ENCODE assay signal across 9 cellular contexts in genomic region chr4:6658635-6659075, GRCh38. TPM values are rescaled to one million over a fixed set of nuclear protein-coding genes. Genes with fewer than 3 reads are reported as not detected.
DNase-seq lines count a peak whose midpoint lies in the region; ATAC-seq and TF ChIP-seq lines count a peak whose summit lies in the region.
"Had no signal": no experiment of that assay in that cellular context is flagged by ENCODE, and none has a peak within 500 bp of the region (broad histone marks: within the 10 kb centered on the region; RNA-seq: fewer than 3 reads in every experiment).

No MANE protein-coding gene starts in this region.

- CTCF ChIA-PET in CD8-positive, alpha-beta T cell (lab: Charles Lee) = interaction anchor here (0.6 to 2.1 kb wide), 7 partner anchors 12 to 215 kb away, joined by 3 to 6 read pairs (median 4); partner anchors contain the start of genes BLOC1S4 and MRFAP1
- CTCF ChIA-PET in activated CD4-positive, alpha-beta memory T cell treated with anti-CD3 and anti-CD28 coated beads, Interleukin-2, amount 10 ng/mL, durations not matched to agents 7 days and 5 days (lab: Charles Lee) = interaction anchor here (1.3 to 2.0 kb wide), 2 partner anchors 16 to 17 kb away, joined by 8 to 9 read pairs; no protein-coding TSS in a partner anchor
- CTCF ChIA-PET in naive thymus-derived CD4-positive, alpha-beta T cell (lab: Charles Lee) = interaction anchor here (0.6 to 1.1 kb wide), 2 partner anchors 17 to 335 kb away, joined by 3 to 4 read pairs; no protein-coding TSS in a partner anchor

- ATAC-seq in CD8-positive, alpha-beta T cell = peak; percentile 91
- peak; percentile 96 for ATAC-seq in naive thymus-derived CD4-positive, alpha-beta T cell
- no peak for ATAC-seq in GM18867 (IDR thresholded peaks at IDR 0.05; ENCODE audit: unreplicated experiment)
- no peak for ATAC-seq in HG03159 (IDR thresholded peaks at IDR 0.05; ENCODE audit: unreplicated experiment)

- no peaks in the 10 kb centered on the region for H3K9me3 Mint-ChIP-seq in CD8-positive, alpha-beta T cell
- H3K9me3 Mint-ChIP-seq in activated CD4-positive, alpha-beta memory T cell treated with anti-CD3 and anti-CD28 coated beads, Interleukin-2, amount 10 ng/mL, durations not matched to agents 7 days and 5 days = peaks cover 2% of the 10 kb centered on the region
- H3K9me3 Mint-ChIP-seq in endothelial cell (ENCODE audit: unreplicated experiment) = no peaks in the 10 kb centered on the region
- peaks cover 0 to 6% (median 0%) of the 10 kb centered on the region in 11 donors for H3K9me3 Mint-ChIP-seq in naive thymus-derived CD4-positive, alpha-beta T cell

- no peak overlapping the region for H3K27ac Mint-ChIP-seq in CD8-positive, alpha-beta T cell
- no peak overlapping the region for H3K27ac Mint-ChIP-seq in activated CD4-positive, alpha-beta memory T cell treated with anti-CD3 and anti-CD28 coated beads, Interleukin-2, amount 10 ng/mL, durations not matched to agents 7 days and 5 days
- H3K27ac Mint-ChIP-seq in endothelial cell (ENCODE audit: unreplicated experiment) = no peak overlapping the region
- H3K27ac Mint-ChIP-seq in naive thymus-derived CD4-positive, alpha-beta T cell = peak overlapping the region in 6 of 9 donors; percentile 11 to 76 (median 44)
- H3K27ac Mint-ChIP-seq: brain had no signal

- H3K4me1 Mint-ChIP-seq in CD8-positive, alpha-beta T cell (ENCODE audit: low read depth) = peaks cover 11% of the 10 kb centered on the region
- H3K4me1 Mint-ChIP-seq in activated CD4-positive, alpha-beta memory T cell treated with anti-CD3 and anti-CD28 coated beads, Interleukin-2, amount 10 ng/mL, durations not matched to agents 7 days and 5 days = peaks cover 8% of the 10 kb centered on the region
- H3K4me1 Mint-ChIP-seq in endothelial cell (ENCODE audit: unreplicated experiment) = no peaks in the 10 kb centered on the region
- peaks cover 0 to 15% (median 10%) of the 10 kb centered on the region in 7 donors for H3K4me1 Mint-ChIP-seq in naive thymus-derived CD4-positive, alpha-beta T cell
- H3K4me1 Mint-ChIP-seq: brain had no signal

- no peaks in the 10 kb centered on the region for H3K9me3 ChIP-seq in CD8-positive, alpha-beta T cell (ENCODE audit: low read length)
- no peaks in the 10 kb centered on the region for H3K9me3 ChIP-seq in naive thymus-derived CD4-positive, alpha-beta T cell (ENCODE audit: control insufficient read depth in 2 of 3, low read length in 3 of 3)
- H3K9me3 ChIP-seq in thymus (ENCODE audit: control insufficient read depth) = peaks cover 1% of the 10 kb centered on the region

- intact Hi-C loops in CD8-positive, alpha-beta T cell (cut with DNase I, micrococcal nuclease) = loop anchor here in 1 of 2 experiments (2.0 kb wide), 1 partner anchor 16 kb away; no protein-coding TSS in a partner anchor
- intact Hi-C loops in naive thymus-derived CD4-positive, alpha-beta T cell (cut with micrococcal nuclease) = loop anchor here in 1 of 2 donors (1.0 kb wide), 1 partner anchor 18 kb away; the partner anchor contains the start of gene MRFAP1

- no peak for TF ChIP-seq CTCF in CD8-positive, alpha-beta T cell (IDR thresholded peaks at IDR 0.05)
- no peak for TF ChIP-seq CTCF in endothelial cell (IDR thresholded peaks at IDR 0.05; ENCODE audit: unreplicated experiment)

- peak overlapping the region; percentile 43 for H3K4me3 ChIP-seq in CD8-positive, alpha-beta T cell (ENCODE audit: low read depth, low read length)
- peak overlapping the region; percentile 51 for H3K4me3 ChIP-seq in naive thymus-derived CD4-positive, alpha-beta T cell (ENCODE audit: low read length)
- peak overlapping the region; percentile 27 for H3K4me3 ChIP-seq in thymus (ENCODE audit: low read length)

- H3K36me3 ChIP-seq in CD8-positive, alpha-beta T cell (ENCODE audit: insufficient read depth, low read length) = no peaks in the 10 kb centered on the region
- no peaks in the 10 kb centered on the region for H3K36me3 ChIP-seq in naive thymus-derived CD4-positive, alpha-beta T cell (ENCODE audit: control insufficient read depth in 2 of 3, insufficient read depth in 3 of 3, low read length in 3 of 3)
- no peaks in the 10 kb centered on the region for H3K36me3 ChIP-seq in thymus (ENCODE audit: control insufficient read depth, insufficient read depth)

- 14% methylated on average over 52 of the region's 52 CpGs for WGBS in thymus

- H3K36me3 Mint-ChIP-seq in CD8-positive, alpha-beta T cell = no peaks in the 10 kb centered on the region
- no peaks in the 10 kb centered on the region for H3K36me3 Mint-ChIP-seq in activated CD4-positive, alpha-beta memory T cell treated with anti-CD3 and anti-CD28 coated beads, Interleukin-2, amount 10 ng/mL, durations not matched to agents 7 days and 5 days (ENCODE audit: low read depth)
- no peaks in the 10 kb centered on the region for H3K36me3 Mint-ChIP-seq in endothelial cell (ENCODE audit: low read depth, unreplicated experiment)
- peaks cover 0 to 6% (median 0%) of the 10 kb centered on the region in 5 donors for H3K36me3 Mint-ChIP-seq in naive thymus-derived CD4-positive, alpha-beta T cell

- peak; percentile 19 to 73 (median 46) for DNase-seq in CD8-positive, alpha-beta T cell
- peak; percentile 43 for DNase-seq in activated CD4-positive, alpha-beta memory T cell treated with anti-CD3 and anti-CD28 coated beads, Interleukin-2, amount 10 ng/mL, durations not matched to agents 7 days and 5 days
- peak; percentile 42 for DNase-seq in endothelial cell (ENCODE audit: low spot score)
- peak; percentile 47 to 61 (median 55) for DNase-seq in naive thymus-derived CD4-positive, alpha-beta T cell
- no peak for DNase-seq in OCI-M1 (lab: John Stamatoyannopoulos, UW)

- no peaks in the 10 kb centered on the region for H3K27me3 ChIP-seq in CD8-positive, alpha-beta T cell (ENCODE audit: insufficient read depth, low read length)
- peaks cover 0 to 2% of the 10 kb centered on the region in 2 donors for H3K27me3 ChIP-seq in naive thymus-derived CD4-positive, alpha-beta T cell (ENCODE audit: control insufficient read depth in 2 of 2, insufficient read depth in 2 of 2, low read length in 2 of 2)
- H3K27me3 ChIP-seq in thymus (ENCODE audit: control insufficient read depth, insufficient read depth) = peaks cover 42% of the 10 kb centered on the region

- POLR2A ChIA-PET in CD8-positive, alpha-beta T cell (lab: Charles Lee) = interaction anchor here (0.6 to 2.3 kb wide), 10 partner anchors 14 to 409 kb away, joined by 3 to 11 read pairs (median 3); partner anchors contain the start of genes GRPEL1 and MRFAP1
- POLR2A ChIA-PET in activated CD4-positive, alpha-beta memory T cell treated with anti-CD3 and anti-CD28 coated beads, Interleukin-2, amount 10 ng/mL, durations not matched to agents 7 days and 5 days (lab: Charles Lee) = interaction anchor here (0.8 to 3.3 kb wide), 5 partner anchors 14 to 409 kb away, joined by 3 to 17 read pairs (median 4); partner anchors contain the start of genes GRPEL1 and MRFAP1
- POLR2A ChIA-PET in naive thymus-derived CD4-positive, alpha-beta T cell (lab: Charles Lee) = interaction anchor here (0.8 to 6.6 kb wide), 11 partner anchors 10 to 250 kb away, joined by 3 to 90 read pairs (median 4); partner anchors contain the start of genes BLOC1S4 and MRFAP1

- H3K27ac ChIP-seq in CD8-positive, alpha-beta T cell (ENCODE audit: low read depth, low read length) = no peak overlapping the region
- peak overlapping the region; percentile 22 for H3K27ac ChIP-seq in naive thymus-derived CD4-positive, alpha-beta T cell (ENCODE audit: low read depth, low read length)
- peak overlapping the region; percentile 18 for H3K27ac ChIP-seq in thymus (ENCODE audit: low read depth)

- H3K27me3 Mint-ChIP-seq in CD8-positive, alpha-beta T cell (ENCODE audit: low read depth) = peaks cover 9% of the 10 kb centered on the region
- peaks cover 41% of the 10 kb centered on the region for H3K27me3 Mint-ChIP-seq in activated CD4-positive, alpha-beta memory T cell treated with anti-CD3 and anti-CD28 coated beads, Interleukin-2, amount 10 ng/mL, durations not matched to agents 7 days and 5 days
- H3K27me3 Mint-ChIP-seq in endothelial cell (ENCODE audit: unreplicated experiment) = peaks cover 6% of the 10 kb centered on the region
- peaks cover 0 to 44% (median 0%) of the 10 kb centered on the region in 5 donors for H3K27me3 Mint-ChIP-seq in naive thymus-derived CD4-positive, alpha-beta T cell

- peaks cover 8% of the 10 kb centered on the region for H3K4me1 ChIP-seq in CD8-positive, alpha-beta T cell (ENCODE audit: insufficient read depth, low read length)
- peaks cover 4 to 5% of the 10 kb centered on the region in 2 donors for H3K4me1 ChIP-seq in naive thymus-derived CD4-positive, alpha-beta T cell (ENCODE audit: control insufficient read depth in 2 of 2, insufficient read depth in 2 of 2, low read length in 2 of 2)
- H3K4me1 ChIP-seq in thymus (ENCODE audit: control insufficient read depth, insufficient read depth, low read length) = no peaks in the 10 kb centered on the region

- H3K4me3 Mint-ChIP-seq in CD8-positive, alpha-beta T cell = peak overlapping the region; percentile 74
- peak overlapping the region; percentile 60 for H3K4me3 Mint-ChIP-seq in activated CD4-positive, alpha-beta memory T cell treated with anti-CD3 and anti-CD28 coated beads, Interleukin-2, amount 10 ng/mL, durations not matched to agents 7 days and 5 days
- H3K4me3 Mint-ChIP-seq in endothelial cell (ENCODE audit: unreplicated experiment) = no peak overlapping the region
- peak overlapping the region; percentile 60 to 81 (median 76) for H3K4me3 Mint-ChIP-seq in naive thymus-derived CD4-positive, alpha-beta T cell
- H3K4me3 Mint-ChIP-seq: brain had no signal

RNA-seq across cellular contexts. Expression of gene MRFAP1, which starts 18.2 kb away (rescaled TPM):
- total RNA-seq in CD8-positive, alpha-beta T cell = 100 to 1,000 TPM; 177 to 183 TPM
- 100 to 1,000 TPM; 142 to 144 TPM for total RNA-seq in activated CD4-positive, alpha-beta memory T cell treated with anti-CD3 and anti-CD28 coated beads, Interleukin-2, amount 10 ng/mL, durations not matched to agents 7 days and 5 days
- total RNA-seq in endothelial cell (ENCODE audit: unreplicated experiment) = 226 TPM
- total RNA-seq in naive thymus-derived CD4-positive, alpha-beta T cell = 100 to 1,000 TPM; 120 to 187 (median 139) TPM
- 100 to 1,000 TPM; 180 to 199 TPM for polyA plus RNA-seq in naive thymus-derived CD4-positive, alpha-beta T cell
- polyA plus RNA-seq in thymus = 302 TPM

RNA-seq across cellular contexts. Expression of gene S100P, which starts 35.0 kb away (rescaled TPM):
- total RNA-seq in CD8-positive, alpha-beta T cell = 1 to 10 TPM; 1.1 to 1.5 TPM
- 100 to 1,000 TPM; 165 to 176 TPM for total RNA-seq in activated CD4-positive, alpha-beta memory T cell treated with anti-CD3 and anti-CD28 coated beads, Interleukin-2, amount 10 ng/mL, durations not matched to agents 7 days and 5 days
- not detected for total RNA-seq in endothelial cell (ENCODE audit: unreplicated experiment)
- total RNA-seq in naive thymus-derived CD4-positive, alpha-beta T cell = 10 to 100 TPM in 2 of 5 experiments, 1 to 10 TPM in 1, under 1 TPM in 1, not detected in 1; 0.65 to 15.7 (median 8.0) TPM
- not detected for polyA plus RNA-seq in naive thymus-derived CD4-positive, alpha-beta T cell
- polyA plus RNA-seq in thymus = 32.8 TPM

RNA-seq across cellular contexts. Expression of gene MRFAP1L1, which starts 51.0 kb away (rescaled TPM):
- total RNA-seq in CD8-positive, alpha-beta T cell = 10 to 100 TPM; 27.5 to 30.0 TPM
- total RNA-seq in activated CD4-positive, alpha-beta memory T cell treated with anti-CD3 and anti-CD28 coated beads, Interleukin-2, amount 10 ng/mL, durations not matched to agents 7 days and 5 days = 10 to 100 TPM; 81.9 to 83.1 TPM
- total RNA-seq in endothelial cell (ENCODE audit: unreplicated experiment) = 43.0 TPM
- total RNA-seq in naive thymus-derived CD4-positive, alpha-beta T cell = 100 to 1,000 TPM in 2 of 5 experiments, 10 to 100 TPM in 3; 24.8 to 124 (median 73.6) TPM
- polyA plus RNA-seq in naive thymus-derived CD4-positive, alpha-beta T cell = 100 to 1,000 TPM; 116 to 160 TPM
- polyA plus RNA-seq in thymus = 103 TPM

RNA-seq across cellular contexts. Expression of gene BLOC1S4, which starts 57.3 kb away (rescaled TPM):
- 10 to 100 TPM; 29.7 to 30.7 TPM for total RNA-seq in CD8-positive, alpha-beta T cell
- total RNA-seq in activated CD4-positive, alpha-beta memory T cell treated with anti-CD3 and anti-CD28 coated beads, Interleukin-2, amount 10 ng/mL, durations not matched to agents 7 days and 5 days = 10 to 100 TPM; 22.9 to 23.2 TPM
- 20.9 TPM for total RNA-seq in endothelial cell (ENCODE audit: unreplicated experiment)
- 10 to 100 TPM; 18.7 to 45.9 (median 25.0) TPM for total RNA-seq in naive thymus-derived CD4-positive, alpha-beta T cell
- 10 to 100 TPM; 69.6 to 80.3 TPM for polyA plus RNA-seq in naive thymus-derived CD4-positive, alpha-beta T cell
- 23.4 TPM for polyA plus RNA-seq in thymus

Comparison
In these comparisons a context has a peak if more than half of its experiments do, and no peak if none do; other contexts are left out.
1. ATAC-seq: peak in CD8-positive, alpha-beta T cell (single experiment) and naive thymus-derived CD4-positive, alpha-beta T cell (single experiment); none in GM18867 (single experiment) and HG03159 (single experiment).
2. H3K27ac Mint-ChIP-seq: peak in naive thymus-derived CD4-positive, alpha-beta T cell (6 of 9); none in CD8-positive, alpha-beta T cell (single experiment), activated CD4-positive, alpha-beta memory T cell treated with anti-CD3 and anti-CD28 coated beads, Interleukin-2, amount 10 ng/mL, durations not matched to agents 7 days and 5 days (single experiment) and endothelial cell (single experiment).
3. RNA of gene S100P, which starts 35.0 kb away (total RNA-seq): 165 to 176 TPM in activated CD4-positive, alpha-beta memory T cell treated with anti-CD3 and anti-CD28 coated beads, Interleukin-2, amount 10 ng/mL, durations not matched to agents 7 days and 5 days; 0.65 to 15.7 TPM in naive thymus-derived CD4-positive, alpha-beta T cell, 1.1 to 1.5 TPM in CD8-positive, alpha-beta T cell and not detected in endothelial cell (single experiment); every median in the first group is over 4 times any median in the second.
4. Peak in every context shown above with its lines, with median percentiles within 50 percentile points of each other: H3K4me3 ChIP-seq.